Comparison of ENCODE assay signal across 3 cellular contexts in genomic region chr17:82445542-82445941, GRCh38.
TF ChIP-seq lines count a peak whose summit lies in the region.

No MANE protein-coding gene starts in this region.

TF ChIP-seq in SK-N-SH, 30 proteins besides CTCF, POLR2A, EP300 and RAD21:
- TF ChIP-seq EZH2phosphoT487 (IDR thresholded peaks at IDR 0.05; ENCODE audit: borderline replicate concordance, low read depth) (no peak), MXI1 (IDR thresholded peaks at IDR 0.05; ENCODE audit: low read depth, low read length) (no peak), YY1 (IDR thresholded peaks at IDR 0.05; ENCODE audit: low read depth) (no peak), FOSL2 (IDR thresholded peaks at IDR 0.05; ENCODE audit: borderline replicate concordance, low read depth) (no peak)

TF ChIP-seq in SK-N-SH treated with all-trans-retinoic acid at 6 μM for 48 hours, 23 proteins besides CTCF, POLR2A, EP300 and RAD21:
- TF ChIP-seq GLIS3 (CRISPR knock-in tag; IDR thresholded peaks at IDR 0.05) (no peak), ZC3H10 (CRISPR knock-in tag; IDR thresholded peaks at IDR 0.05) (no peak), TSHZ2 (CRISPR knock-in tag; IDR thresholded peaks at IDR 0.05) (no peak), ZNF565 (CRISPR knock-in tag; conservative IDR thresholded peaks at IDR 0.05; ENCODE audit: low read depth) (no peak), BACH2 (CRISPR knock-in tag; IDR thresholded peaks at IDR 0.05; ENCODE audit: borderline replicate concordance) (no peak), CREB5 (CRISPR knock-in tag; IDR thresholded peaks at IDR 0.05; ENCODE audit: low read depth) (no peak), RARB (CRISPR knock-in tag; IDR thresholded peaks at IDR 0.05) (no peak), ESRRG (CRISPR knock-in tag; IDR thresholded peaks at IDR 0.05) (no peak), ZFP30 (CRISPR knock-in tag; IDR thresholded peaks at IDR 0.05) (no peak)
- TF ChIP-seq, protein P1, sequence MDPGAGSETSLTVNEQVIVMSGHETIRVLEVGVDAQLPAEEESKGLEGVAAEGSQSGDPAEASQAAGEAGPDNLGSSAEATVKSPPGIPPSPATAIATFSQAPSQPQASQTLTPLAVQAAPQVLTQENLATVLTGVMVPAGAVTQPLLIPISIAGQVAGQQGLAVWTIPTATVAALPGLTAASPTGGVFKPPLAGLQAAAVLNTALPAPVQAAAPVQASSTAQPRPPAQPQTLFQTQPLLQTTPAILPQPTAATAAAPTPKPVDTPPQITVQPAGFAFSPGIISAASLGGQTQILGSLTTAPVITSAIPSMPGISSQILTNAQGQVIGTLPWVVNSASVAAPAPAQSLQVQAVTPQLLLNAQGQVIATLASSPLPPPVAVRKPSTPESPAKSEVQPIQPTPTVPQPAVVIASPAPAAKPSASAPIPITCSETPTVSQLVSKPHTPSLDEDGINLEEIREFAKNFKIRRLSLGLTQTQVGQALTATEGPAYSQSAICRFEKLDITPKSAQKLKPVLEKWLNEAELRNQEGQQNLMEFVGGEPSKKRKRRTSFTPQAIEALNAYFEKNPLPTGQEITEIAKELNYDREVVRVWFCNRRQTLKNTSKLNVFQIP (CRISPR knock-in tag; IDR thresholded peaks at IDR 0.05; ENCODE audit: borderline replicate concordance, low read depth) = no peak
- TF ChIP-seq, protein P2, sequence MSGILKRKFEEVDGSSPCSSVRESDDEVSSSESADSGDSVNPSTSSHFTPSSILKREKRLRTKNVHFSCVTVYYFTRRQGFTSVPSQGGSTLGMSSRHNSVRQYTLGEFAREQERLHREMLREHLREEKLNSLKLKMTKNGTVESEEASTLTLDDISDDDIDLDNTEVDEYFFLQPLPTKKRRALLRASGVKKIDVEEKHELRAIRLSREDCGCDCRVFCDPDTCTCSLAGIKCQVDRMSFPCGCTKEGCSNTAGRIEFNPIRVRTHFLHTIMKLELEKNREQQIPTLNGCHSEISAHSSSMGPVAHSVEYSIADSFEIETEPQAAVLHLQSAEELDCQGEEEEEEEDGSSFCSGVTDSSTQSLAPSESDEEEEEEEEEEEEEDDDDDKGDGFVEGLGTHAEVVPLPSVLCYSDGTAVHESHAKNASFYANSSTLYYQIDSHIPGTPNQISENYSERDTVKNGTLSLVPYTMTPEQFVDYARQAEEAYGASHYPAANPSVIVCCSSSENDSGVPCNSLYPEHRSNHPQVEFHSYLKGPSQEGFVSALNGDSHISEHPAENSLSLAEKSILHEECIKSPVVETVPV (CRISPR knock-in tag; IDR thresholded peaks at IDR 0.05) = no peak

TF ChIP-seq in WTC11, 78 proteins besides CTCF, POLR2A, EP300 and RAD21:
- TF ChIP-seq TP53 (CRISPR knock-in tag; IDR thresholded peaks at IDR 0.05) (no peak), PRRX2 (CRISPR knock-in tag; IDR thresholded peaks at IDR 0.05) (no peak), NR3C1 (CRISPR knock-in tag; conservative IDR thresholded peaks at IDR 0.05; ENCODE audit: low read depth) (no peak), AFF4 (CRISPR knock-in tag; IDR thresholded peaks at IDR 0.05; ENCODE audit: borderline replicate concordance) (no peak), RORB (CRISPR knock-in tag; IDR thresholded peaks at IDR 0.05) (no peak), ERG (CRISPR knock-in tag; IDR thresholded peaks at IDR 0.05) (no peak), MAX (CRISPR knock-in tag; IDR thresholded peaks at IDR 0.05) (no peak), ESRRA (CRISPR knock-in tag; IDR thresholded peaks at IDR 0.05; ENCODE audit: borderline replicate concordance) (no peak), FOXJ3 (CRISPR knock-in tag; IDR thresholded peaks at IDR 0.05; ENCODE audit: borderline replicate concordance) (no peak), TEAD1 (CRISPR knock-in tag; IDR thresholded peaks at IDR 0.05) (no peak), EMX1 (CRISPR knock-in tag; IDR thresholded peaks at IDR 0.05) (no peak), ARID4B (CRISPR knock-in tag; IDR thresholded peaks at IDR 0.05; ENCODE audit: borderline replicate concordance) (no peak), ZNF232 (CRISPR knock-in tag; IDR thresholded peaks at IDR 0.05) (no peak), NFYB (CRISPR knock-in tag; conservative IDR thresholded peaks at IDR 0.05; ENCODE audit: low read depth) (no peak), ZMAT4 (CRISPR knock-in tag; IDR thresholded peaks at IDR 0.05) (no peak)
- TF ChIP-seq, protein P3, sequence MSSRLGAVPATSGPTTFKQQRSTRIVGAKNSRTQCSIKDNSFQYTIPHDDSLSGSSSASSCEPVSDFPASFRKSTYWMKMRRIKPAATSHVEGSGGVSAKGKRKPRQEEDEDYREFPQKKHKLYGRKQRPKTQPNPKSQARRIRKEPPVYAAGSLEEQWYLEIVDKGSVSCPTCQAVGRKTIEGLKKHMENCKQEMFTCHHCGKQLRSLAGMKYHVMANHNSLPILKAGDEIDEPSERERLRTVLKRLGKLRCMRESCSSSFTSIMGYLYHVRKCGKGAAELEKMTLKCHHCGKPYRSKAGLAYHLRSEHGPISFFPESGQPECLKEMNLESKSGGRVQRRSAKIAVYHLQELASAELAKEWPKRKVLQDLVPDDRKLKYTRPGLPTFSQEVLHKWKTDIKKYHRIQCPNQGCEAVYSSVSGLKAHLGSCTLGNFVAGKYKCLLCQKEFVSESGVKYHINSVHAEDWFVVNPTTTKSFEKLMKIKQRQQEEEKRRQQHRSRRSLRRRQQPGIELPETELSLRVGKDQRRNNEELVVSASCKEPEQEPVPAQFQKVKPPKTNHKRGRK (CRISPR knock-in tag; IDR thresholded peaks at IDR 0.05; ENCODE audit: borderline replicate concordance) = no peak
